Comparison of ENCODE assay signal across 10 cellular contexts in genomic region chr9:96617439-96618185, GRCh38. TPM values are rescaled to one million over a fixed set of nuclear protein-coding genes. Genes with fewer than 3 reads are reported as not detected.
DNase-seq lines count a peak whose midpoint lies in the region; ATAC-seq and TF ChIP-seq lines count a peak whose summit lies in the region.
"Had no signal": no experiment of that assay in that cellular context is flagged by ENCODE, and none has a peak within 500 bp of the region (broad histone marks: within the 10 kb centered on the region; RNA-seq: fewer than 3 reads in every experiment).

No MANE protein-coding gene starts in this region.

- H3K4me1 Mint-ChIP-seq in T-helper 17 cell: peaks cover 3% of the 10 kb centered on the region

- peak overlapping the region; percentile 90 for H3K4me2 ChIP-seq in trophoblast cell (ENCODE audit: low read length)

- ATAC-seq in T-helper 17 cell (no peak), heart left ventricle (peak in 2 of 4 donors; percentile 8 to 42)

- H3K27me3 Mint-ChIP-seq in T-helper 17 cell: peaks cover 68% of the 10 kb centered on the region

- no peak overlapping the region for H4K91ac ChIP-seq in trophoblast cell (ENCODE audit: low read depth, low read length)

- WGBS in heart left ventricle, 4 donors: 48 to 68% (median 65%) methylated on average over 22 of the region's 22 CpGs
- no CpG with 5 or more reads among the region's 22 CpGs for WGBS in trophoblast cell (ENCODE audit: extremely low coverage, insufficient coverage, insufficient read length)

- H4K8ac ChIP-seq in trophoblast cell (ENCODE audit: low read depth, low read length): no peak overlapping the region

- TF ChIP-seq CTCF in heart left ventricle (IDR thresholded peaks at IDR 0.05): no peak

- no peak overlapping the region for H3K14ac ChIP-seq in trophoblast cell (ENCODE audit: low read length)

- H3K18ac ChIP-seq in trophoblast cell (ENCODE audit: low read length): no peak overlapping the region

- no peak overlapping the region for H3K23ac ChIP-seq in trophoblast cell (ENCODE audit: low read length)

- H3K36me3 ChIP-seq in heart left ventricle: no peaks in the 10 kb centered on the region
- no peaks in the 10 kb centered on the region for H3K36me3 ChIP-seq in trophoblast cell (ENCODE audit: control insufficient read depth in 1 of 2, insufficient read depth in 2 of 2, low read length in 2 of 2)

- peak overlapping the region; percentile 76 for H3K4me3 Mint-ChIP-seq in T-helper 17 cell

- H3K9me3 ChIP-seq in T-helper 17 cell (ENCODE audit: control insufficient read depth, low read length, poor library complexity, severe bottlenecking) (no peaks in the 10 kb centered on the region), heart left ventricle (no peaks in the 10 kb centered on the region), trophoblast cell (ENCODE audit: insufficient read depth, low read depth, low read length) (no peaks in the 10 kb centered on the region)

- peaks cover 0 to 14% (median 0%) of the 10 kb centered on the region in 9 donors for H3K27me3 ChIP-seq in heart left ventricle
- H3K27me3 ChIP-seq in trophoblast cell (ENCODE audit: insufficient read depth, low read length): no peaks in the 10 kb centered on the region

- H3K27ac Mint-ChIP-seq in T-helper 17 cell: no peak overlapping the region

- H2AFZ ChIP-seq in trophoblast cell (ENCODE audit: insufficient read depth, low read length, poor library complexity): no peak overlapping the region

- H3K36me3 Mint-ChIP-seq in T-helper 17 cell (ENCODE audit: low read depth): no peaks in the 10 kb centered on the region

- peaks cover 9% of the 10 kb centered on the region for H3K79me1 ChIP-seq in trophoblast cell (ENCODE audit: low read length)

- no peak overlapping the region for H4K12ac ChIP-seq in trophoblast cell (ENCODE audit: low read depth, low read length)

- H2BK120ac ChIP-seq in trophoblast cell (ENCODE audit: insufficient read depth, low read length, poor library complexity): no peak overlapping the region

- DNase-seq in ELF-1 (ENCODE audit: low read depth, low spot score): peak; percentile 45
- no peak for DNase-seq in T-helper 17 cell
- DNase-seq in heart left ventricle: no peak
- DNase-seq in trophoblast cell: no peak
- DNase-seq in NCI-H2196 (lab: John Stamatoyannopoulos, UW; ENCODE audit: unreplicated experiment): no peak
- DNase-seq in NCI-H1092 treated with DMSO at 0.1 percent for 48 hours (lab: John Stamatoyannopoulos, UW): no peak
- DNase-seq in NCI-H2107 (lab: John Stamatoyannopoulos, UW): no peak
- DNase-seq in NCI-H1436 (lab: John Stamatoyannopoulos, UW): no peak
- DNase-seq: activated CD8-positive, alpha-beta memory T cell treated with anti-CD3 and anti-CD28 coated beads, Interleukin-2, amount 50 U/mL, for 4 hours; NCI-H446 treated with DMSO at 0.1 percent for 48 hours had no signal

- no peak overlapping the region for H3K9ac ChIP-seq in trophoblast cell (ENCODE audit: low read length)

- no peak overlapping the region for H2BK12ac ChIP-seq in trophoblast cell (ENCODE audit: low read length)

- H3K79me2 ChIP-seq in trophoblast cell (ENCODE audit: control insufficient read depth, insufficient read depth, low read length, poor library complexity): peaks cover 5% of the 10 kb centered on the region

- peak overlapping the region in 11 of 12 donors; percentile 72 to 92 (median 89) for H3K27ac ChIP-seq in heart left ventricle
- no peak overlapping the region for H3K27ac ChIP-seq in trophoblast cell (ENCODE audit: low read depth, low read length)

- no peak overlapping the region for H2BK5ac ChIP-seq in trophoblast cell (ENCODE audit: low read depth, low read length, poor library complexity)

- no peak overlapping the region for H3K4ac ChIP-seq in trophoblast cell (ENCODE audit: low read depth, low read length)

- TF ChIP-seq POLR2A in heart left ventricle (IDR thresholded peaks at IDR 0.05): no peak

- no peak overlapping the region for H2AK5ac ChIP-seq in trophoblast cell (ENCODE audit: low read length)

- intact Hi-C loops in heart left ventricle (cut with DNase I): loop anchor here in 7 of 10 donors (2.0 to 10.0 kb wide), 9 partner anchors 35 to 167 kb away; partner anchors contain the start of genes HABP4 (in 4 of the 7) and PRXL2C (in 2 of the 7)

- H3K4me1 ChIP-seq in heart left ventricle (peaks cover 0 to 22% (median 12%) of the 10 kb centered on the region in 12 donors), trophoblast cell (ENCODE audit: control insufficient read depth in 1 of 2, insufficient read depth in 2 of 2, low read length in 2 of 2) (peaks cover 8 to 9% of the 10 kb centered on the region in 2 experiments)

- peak overlapping the region in 10 of 12 donors; percentile 57 to 89 (median 77) for H3K4me3 ChIP-seq in heart left ventricle
- no peak overlapping the region for H3K4me3 ChIP-seq in trophoblast cell (ENCODE audit: low read depth, low read length)

RNA-seq across cellular contexts. Expression of gene CDC14B, which starts 2.0 kb away (rescaled TPM):
- 10 to 100 TPM in 1 of 2 donors, 1 to 10 TPM in 1; 5.9 to 16.4 TPM for total RNA-seq in T-helper 17 cell
- total RNA-seq in heart left ventricle: 10 to 100 TPM; 18.8 to 37.0 (median 26.9) TPM
- polyA plus RNA-seq in heart left ventricle: 10 to 100 TPM in 1 of 2 donors, 1 to 10 TPM in 1; 5.1 to 11.7 TPM
- 18.9 and 20.1 TPM in 2 replicates for polyA plus RNA-seq in trophoblast cell (2013)

RNA-seq across cellular contexts. Expression of gene PRXL2C, which starts 37.5 kb away (rescaled TPM):
- total RNA-seq in T-helper 17 cell (10 to 100 TPM; 21.1 to 25.8 TPM), heart left ventricle (10 to 100 TPM; 18.7 to 41.1 (median 24.6) TPM)
- polyA plus RNA-seq in heart left ventricle: 10 to 100 TPM; 10.6 to 14.7 TPM
- 6.6 and 7.1 TPM in 2 replicates for polyA plus RNA-seq in trophoblast cell (2013)
